In genomic region chr2:24539258-24539657, GRCh38 we compare ENCODE assay signal across 27 cellular contexts. TPM values are rescaled to one million over a fixed set of nuclear protein-coding genes. Genes with fewer than 3 reads are reported as not detected.
A peak's percentile ranks its signal among the peaks of the same experiment; 100 is the strongest.
DNase-seq lines count a peak whose midpoint lies in the region; ATAC-seq, FAIRE-seq and TF ChIP-seq lines count a peak whose summit lies in the region.
"Had no signal": no experiment of that assay in that cellular context is flagged by ENCODE, and none has a peak within 500 bp of the region (broad histone marks: within the 10 kb centered on the region; RNA-seq: fewer than 3 reads in every experiment).

No MANE protein-coding gene starts in this region.

- no peak for ATAC-seq in omental fat pad (ENCODE audit: low FRiP score)
- ATAC-seq: Right ventricle myocardium inferior, SK-N-SH treated with all-trans-retinoic acid at 6 μM for 48 hours had no signal

- H3K27me3 ChIP-seq in neural progenitor cell, result no peaks in the 10 kb centered on the region
- H3K27me3 ChIP-seq: MG63, SJCRH30 had no signal

- H3K27me3 Mint-ChIP-seq in neural progenitor cell (ENCODE audit: insufficient read depth, low read depth), result peaks cover 2% of the 10 kb centered on the region
- H3K27me3 Mint-ChIP-seq: CD4-positive, alpha-beta memory T cell had no signal

- no peaks in the 10 kb centered on the region for H4K20me1 ChIP-seq in neural progenitor cell (ENCODE audit: low read depth)

- DNase-seq in NCI-H526 (lab: John Stamatoyannopoulos, UW) (peak; percentile 18 to 55), NCI-H526 treated with DMSO at 0.1 percent for 48 hours (lab: John Stamatoyannopoulos, UW) (no peak), NCI-H748 treated with DMSO at 0.1 percent for 48 hours (lab: John Stamatoyannopoulos, UW) (peak; percentile 25), germinal center (ENCODE audit: low spot score) (peak; percentile 4), neural progenitor cell (ENCODE audit: low spot score) (no peak), omental fat pad (ENCODE audit: low spot score) (no peak), HTR-8/SVneo (ENCODE audit: insufficient read length, low spot score) (no peak), foreskin melanocyte (no peak)
- DNase-seq: Caco-2; CD4-positive, alpha-beta memory T cell; EL; GDM1; GM23248; H7; MG63; NCI-H1105 treated with DMSO at 0.1 percent for 48 hours; NCI-H1694; NCI-H2029 treated with DMSO at 0.1 percent for 48 hours; NCI-H2171; NCI-H226; NCI-H510A; NCI-H82; NK-92 treated with Interleukin-12 subunit alpha and Interleukin-12 subunit beta, amount 100 ng/mL, for 24 hours; PC-9; SJCRH30 had no signal

- H3K79me2 ChIP-seq in neural progenitor cell (ENCODE audit: low read depth), result peaks cover 7% of the 10 kb centered on the region

- no peaks in the 10 kb centered on the region for H3K9me3 ChIP-seq in neural progenitor cell (ENCODE audit: low read depth)

- TF ChIP-seq CTCF in neural progenitor cell (IDR thresholded peaks at IDR 0.05) (no peak), omental fat pad (IDR thresholded peaks at IDR 0.05) (no peak)

- H3K36me3 Mint-ChIP-seq in neural progenitor cell, result peaks cover 12% of the 10 kb centered on the region

- H2AFZ ChIP-seq in neural progenitor cell (replicated peaks), result no peak overlapping the region
- H2AFZ ChIP-seq: GM23248, PC-9 had no signal

- FAIRE-seq in HTR-8/SVneo (lab: Jason Lieb, UNC), result no peak

- no peak overlapping the region for H3K4me3 ChIP-seq in neural progenitor cell
- H3K4me3 ChIP-seq: GM23248, MG63, PC-9, SJCRH30 had no signal

- peaks cover 36% of the 10 kb centered on the region for H3K9me3 Mint-ChIP-seq in neural progenitor cell

- H3K4me3 Mint-ChIP-seq in neural progenitor cell, result no peak overlapping the region
- H3K4me3 Mint-ChIP-seq: CD4-positive, alpha-beta memory T cell had no signal

- H3K27ac Mint-ChIP-seq in neural progenitor cell, result no peak overlapping the region
- H3K27ac Mint-ChIP-seq: CD4-positive, alpha-beta memory T cell had no signal

- H3K4me1 Mint-ChIP-seq in neural progenitor cell, result no peaks in the 10 kb centered on the region

- H3K4me1 ChIP-seq in neural progenitor cell, result no peaks in the 10 kb centered on the region
- H3K4me1 ChIP-seq: Caco-2, SJCRH30 had no signal

- no peak overlapping the region for H3K9ac ChIP-seq in neural progenitor cell
- H3K9ac ChIP-seq: GM23248 had no signal

- no peak overlapping the region for H3K4me2 ChIP-seq in neural progenitor cell
- H3K4me2 ChIP-seq: PC-9 had no signal

- no peaks in the 10 kb centered on the region for H3F3A ChIP-seq in neural progenitor cell (ENCODE audit: low read depth)

- H3K27ac ChIP-seq in neural progenitor cell, result no peak overlapping the region
- H3K27ac ChIP-seq: GM23248, PC-9, SJCRH30 had no signal

- no peaks in the 10 kb centered on the region for H3K36me3 ChIP-seq in neural progenitor cell
- H3K36me3 ChIP-seq: MG63 had no signal

RNA-seq across cellular contexts. Expression of gene NCOA1, which starts 48.2 kb away (rescaled TPM):
- total RNA-seq in neural progenitor cell (ENCODE audit: low replicate concordance), result 13.9 and 29.3 TPM in 2 replicates
- total RNA-seq in omental fat pad, result 10 to 100 TPM; 46.8 to 80.1 (median 50.1) TPM

Comparison
In these comparisons a context has a peak if more than half of its experiments do, and no peak if none do; other contexts are left out.
1. DNase-seq: peak in NCI-H526 (2 of 2), NCI-H748 treated with DMSO at 0.1 percent for 48 hours (single experiment) and germinal center (single experiment); none in NCI-H526 treated with DMSO at 0.1 percent for 48 hours (single experiment), neural progenitor cell (single experiment), omental fat pad (single experiment), HTR-8/SVneo (single experiment) and foreskin melanocyte (single experiment).